12 cellular contexts compared by ENCODE assay signal in genomic region chr2:225177098-225177497, GRCh38.
DNase-seq lines count a peak whose midpoint lies in the region; ATAC-seq and TF ChIP-seq lines count a peak whose summit lies in the region.
"Had no signal": no experiment of that assay in that cellular context is flagged by ENCODE, and none has a peak within 500 bp of the region (broad histone marks: within the 10 kb centered on the region; RNA-seq: fewer than 3 reads in every experiment).

No MANE protein-coding gene starts in this region.

- no peak for TF ChIP-seq CTCF in A673 (conservative IDR thresholded peaks at IDR 0.05; ENCODE audit: low read depth, low read length)
- peak; percentile 42 for TF ChIP-seq CTCF in foreskin keratinocyte (conservative IDR thresholded peaks at IDR 0.05)
- TF ChIP-seq CTCF in nephron progenitor cell (IDR thresholded peaks at IDR 0.05) = no peak

- H3K4me1 Mint-ChIP-seq in nephron progenitor cell = peaks cover 7% of the 10 kb centered on the region
- H3K4me1 Mint-ChIP-seq: activated naive CD8-positive, alpha-beta T cell treated with anti-CD3 and anti-CD28 coated beads for 36 hours had no signal

- H3K4me1 ChIP-seq in A673 (ENCODE audit: insufficient read depth, low read length, poor library complexity, severe bottlenecking) = no peaks in the 10 kb centered on the region
- H3K4me1 ChIP-seq in foreskin keratinocyte = no peaks in the 10 kb centered on the region
- H3K4me1 ChIP-seq: heart right ventricle had no signal

- H3K4me3 Mint-ChIP-seq in nephron progenitor cell = no peak overlapping the region
- H3K4me3 Mint-ChIP-seq: activated naive CD8-positive, alpha-beta T cell treated with anti-CD3 and anti-CD28 coated beads for 36 hours had no signal

- POLR2A ChIA-PET in A673 (lab: Charles Lee; ENCODE audit: low non-redundant PET) = no interaction called here

- H3K27ac Mint-ChIP-seq in nephron progenitor cell = no peak overlapping the region
- H3K27ac Mint-ChIP-seq: activated naive CD8-positive, alpha-beta T cell treated with anti-CD3 and anti-CD28 coated beads for 36 hours had no signal

- no peaks in the 10 kb centered on the region for H3K36me3 ChIP-seq in A673 (ENCODE audit: insufficient read depth, low read length, poor library complexity, severe bottlenecking)
- H3K36me3 ChIP-seq: heart right ventricle had no signal

- BruUV-seq in A673 (replicated peaks; lab: Mats Ljungman, UMichigan) = no TSS peak

- H3K27ac ChIP-seq in A673 (ENCODE audit: low read depth, low read length, poor library complexity, severe bottlenecking) (no peak overlapping the region), foreskin keratinocyte (no peak overlapping the region)
- H3K27ac ChIP-seq: heart right ventricle had no signal

- H3K9me3 Mint-ChIP-seq in nephron progenitor cell = no peaks in the 10 kb centered on the region
- H3K9me3 Mint-ChIP-seq: activated naive CD8-positive, alpha-beta T cell treated with anti-CD3 and anti-CD28 coated beads for 36 hours had no signal

- H3K27me3 ChIP-seq in A673 (replicated peaks; ENCODE audit: insufficient read depth, low read depth, low read length, poor library complexity) (no peaks in the 10 kb centered on the region), foreskin keratinocyte (no peaks in the 10 kb centered on the region)
- H3K27me3 ChIP-seq: heart right ventricle had no signal

- no peaks in the 10 kb centered on the region for H3K9me3 ChIP-seq in A673 (ENCODE audit: low read depth, low read length, poor library complexity, severe bottlenecking)
- H3K9me3 ChIP-seq: heart right ventricle had no signal

- intact Hi-C loops in A673 (cut with micrococcal nuclease; ENCODE audit: unreplicated experiment) = no loop called here

- H3K36me3 Mint-ChIP-seq in nephron progenitor cell (ENCODE audit: low read depth) = no peaks in the 10 kb centered on the region
- H3K36me3 Mint-ChIP-seq: activated naive CD8-positive, alpha-beta T cell treated with anti-CD3 and anti-CD28 coated beads for 36 hours had no signal

- in situ Hi-C loops in SK-MEL-5 (cut with HindIII; ENCODE audit: low pct_unique_long_range_greater_than_20kb, low sequenced_read_pairs) = no loop called here

- TF ChIP-seq POLR2A in erythroblast (IDR thresholded peaks at IDR 0.05; ENCODE audit: low read length) = no peak

- H3K27me3 Mint-ChIP-seq in nephron progenitor cell (ENCODE audit: low read depth, poor library complexity) = peaks cover 3% of the 10 kb centered on the region
- H3K27me3 Mint-ChIP-seq: activated naive CD8-positive, alpha-beta T cell treated with anti-CD3 and anti-CD28 coated beads for 36 hours had no signal

- DNase-seq in A673 (ENCODE audit: low spot score) = peak; percentile 15
- DNase-seq in GM04504 (ENCODE audit: low read depth) = peak; percentile 80
- DNase-seq in SK-MEL-5 (ENCODE audit: low read depth, low spot score) = peak; percentile 10
- peak; percentile 68 to 82 for DNase-seq in foreskin keratinocyte
- DNase-seq in NCI-H345 (lab: John Stamatoyannopoulos, UW) = no peak
- no peak for DNase-seq in erythroblast (lab: John Stamatoyannopoulos, UW)
- no peak for DNase-seq in nephron progenitor cell
- DNase-seq: activated naive CD8-positive, alpha-beta T cell treated with anti-CD3 and anti-CD28 coated beads for 36 hours; heart right ventricle; left ventricle myocardium superior; MM.1S had no signal

- CTCF ChIA-PET in A673 (lab: Charles Lee) = no interaction called here

- ATAC-seq in foreskin keratinocyte = peak; percentile 65
- no peak for ATAC-seq in GM18511 (IDR thresholded peaks at IDR 0.05; ENCODE audit: unreplicated experiment)
- ATAC-seq: heart right ventricle, left ventricle myocardium superior had no signal

- H3K4me3 ChIP-seq in A673 (ENCODE audit: low read depth, low read length, poor library complexity, severe bottlenecking) = no peak overlapping the region
- H3K4me3 ChIP-seq: heart right ventricle had no signal

Comparison
In these comparisons a context has a peak if more than half of its experiments do, and no peak if none do; other contexts are left out.
1. DNase-seq: peak in A673 (single experiment), GM04504 (single experiment), SK-MEL-5 (single experiment) and foreskin keratinocyte (2 of 2); none in NCI-H345 (single experiment), erythroblast (0 of 2) and nephron progenitor cell (single experiment).